11 cellular contexts compared by ENCODE assay signal in genomic region chr16:68732068-68732680, GRCh38. TPM values are rescaled to one million over a fixed set of nuclear protein-coding genes. Genes with fewer than 3 reads are reported as not detected.
DNase-seq lines count a peak whose midpoint lies in the region; ATAC-seq lines count a peak whose summit lies in the region.
"Had no signal": no experiment of that assay in that cellular context is flagged by ENCODE, and none has a peak within 500 bp of the region (broad histone marks: within the 10 kb centered on the region; RNA-seq: fewer than 3 reads in every experiment).

No MANE protein-coding gene starts in this region.

- no peaks in the 10 kb centered on the region for H3K36me3 ChIP-seq in HUES48 (ENCODE audit: control insufficient read depth, insufficient read depth, low read length)

- H3K27ac ChIP-seq in HUES48 (ENCODE audit: low read depth, low read length), result peak overlapping the region; percentile 82

- in situ Hi-C loops in ACHN (cut with HindIII; ENCODE audit: low pct_ligation_motif_present, low pct_unique_long_range_greater_than_20kb, low sequenced_read_pairs), result no loop called here

- peaks cover 11% of the 10 kb centered on the region for H3K4me1 ChIP-seq in HUES48 (ENCODE audit: control insufficient read depth, insufficient read depth, low read length)

- DNase-seq in ACHN (peak; percentile 83), SW480 (ENCODE audit: low spot score) (peak; percentile 55), left lobe of liver (ENCODE audit: low spot score) (peak; percentile 75), inferior parietal cortex (ENCODE audit: extremely low spot score) (no peak), COLO829 (ENCODE audit: low spot score) (no peak)
- DNase-seq: activated CD4-positive, CD25-positive, alpha-beta regulatory T cell; IMR-90; stimulated activated CD4-positive, alpha-beta T cell treated with anti-CD3 and anti-CD28 coated beads, Interleukin-4, amount 100 ng/mL, for 4 hours had no signal

- H3K9me3 ChIP-seq in HUES48 (ENCODE audit: control insufficient read depth, insufficient read depth, low read length), result no peaks in the 10 kb centered on the region

- no peaks in the 10 kb centered on the region for H3K27me3 ChIP-seq in HUES48 (ENCODE audit: control insufficient read depth, insufficient read depth, low read length)

- no peak overlapping the region for H3K4me3 ChIP-seq in HUES48 (ENCODE audit: low read depth, low read length)

- peak; percentile 83 for ATAC-seq in left lobe of liver
- ATAC-seq in GM21825 (IDR thresholded peaks at IDR 0.05; ENCODE audit: unreplicated experiment), result no peak
- ATAC-seq in HG03196 (IDR thresholded peaks at IDR 0.05; ENCODE audit: unreplicated experiment), result no peak

- H3K9ac ChIP-seq in HUES48 (ENCODE audit: low read depth, low read length), result no peak overlapping the region

RNA-seq across cellular contexts. Expression of gene CDH1, which starts 4.9 kb away (rescaled TPM):
- 115 TPM for total RNA-seq in left lobe of liver

Comparison
In these comparisons a context has a peak if more than half of its experiments do, and no peak if none do; other contexts are left out.
1. DNase-seq: peak in ACHN (single experiment), SW480 (single experiment) and left lobe of liver (single experiment); none in inferior parietal cortex (single experiment) and COLO829 (single experiment).